Comparison of ENCODE assay signal across 14 cellular contexts in the genomic region with DNA sequence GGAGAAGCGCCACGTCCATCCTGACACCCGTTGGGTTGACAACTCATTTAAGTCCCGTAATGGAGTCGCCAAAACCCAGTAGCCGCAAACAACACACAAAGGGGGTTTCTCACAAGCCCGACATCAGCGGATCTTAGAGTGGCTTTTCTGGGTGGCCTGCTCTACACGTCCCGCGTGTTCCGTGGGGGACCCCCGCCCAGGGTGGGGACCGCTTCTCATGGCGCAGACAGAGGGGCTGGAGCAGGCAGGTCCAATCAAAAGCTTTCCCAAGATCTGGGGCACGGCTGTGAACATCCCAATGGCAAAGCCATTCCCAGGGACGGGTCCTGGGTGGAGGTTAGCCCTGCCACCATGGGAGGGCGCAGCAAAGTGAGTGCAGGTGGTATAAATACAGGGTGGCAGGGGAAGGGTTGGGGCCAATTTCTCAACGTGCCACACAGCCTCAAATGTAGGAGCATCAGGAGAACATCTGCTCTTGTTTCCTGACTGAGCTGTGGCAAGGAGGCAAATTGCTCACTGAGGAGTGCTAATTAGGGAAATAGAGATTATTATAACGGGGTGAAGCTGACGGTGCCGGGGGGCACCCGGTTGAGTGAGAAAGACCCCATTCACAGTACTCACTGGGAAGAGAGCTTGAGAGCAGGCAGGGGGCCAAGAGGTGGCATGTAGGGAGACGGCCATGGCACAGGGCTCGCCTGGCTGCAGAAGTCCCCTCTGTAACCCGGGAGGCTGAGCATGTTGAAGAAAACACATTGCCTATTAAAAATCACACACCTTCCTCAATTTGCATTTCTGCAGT.
DNase-seq lines count a peak whose midpoint lies in the region; ATAC-seq and TF ChIP-seq lines count a peak whose summit lies in the region.
"Had no signal": no experiment of that assay in that cellular context is flagged by ENCODE, and none has a peak within 500 bp of the region (broad histone marks: within the 10 kb centered on the region; RNA-seq: fewer than 3 reads in every experiment).

No MANE protein-coding gene starts in this region.

- H3K9me3 ChIP-seq in esophagus muscularis mucosa = no peaks in the 10 kb centered on the region
- H3K9me3 ChIP-seq in neuronal stem cell (replicated peaks in 1 of 2; ENCODE audit: control insufficient read depth in 2 of 2, insufficient read depth in 1 of 2, low read depth in 1 of 2, low read length in 2 of 2) = peaks cover 0 to 1% of the 10 kb centered on the region in 2 donors
- H3K9me3 ChIP-seq in lower lobe of right lung = no peaks in the 10 kb centered on the region

- no peak for TF ChIP-seq EP300 in esophagus muscularis mucosa (IDR thresholded peaks at IDR 0.05)

- H3K27ac ChIP-seq in esophagus muscularis mucosa (replicated peaks in 1 of 4) (no peak overlapping the region), neuronal stem cell (replicated peaks; ENCODE audit: low read length) (no peak overlapping the region), lower lobe of right lung (no peak overlapping the region)
- H3K27ac ChIP-seq: GM23248 had no signal

- 82% methylated on average over 22 of the region's 26 CpGs for WGBS in esophagus muscularis mucosa
- no CpG with 5 or more reads among the region's 26 CpGs for WGBS in neuronal stem cell (ENCODE audit: extremely low coverage in 2 of 2, insufficient read length in 2 of 2, insufficient replicate concordance in 1 of 2), 2 donors

- no peak overlapping the region for H4K8ac ChIP-seq in neuronal stem cell (ENCODE audit: low read depth, low read length)

- H3K4me1 ChIP-seq in esophagus muscularis mucosa = no peaks in the 10 kb centered on the region
- peaks cover 0 to 11% of the 10 kb centered on the region in 2 donors for H3K4me1 ChIP-seq in neuronal stem cell (ENCODE audit: control insufficient read depth in 2 of 2, insufficient read depth in 1 of 2, low read depth in 1 of 2, low read length in 2 of 2)
- no peaks in the 10 kb centered on the region for H3K4me1 ChIP-seq in lower lobe of right lung

- no peaks in the 10 kb centered on the region for H3K79me1 ChIP-seq in neuronal stem cell (ENCODE audit: low read depth, low read length)

- peak overlapping the region; percentile 58 for H3K18ac ChIP-seq in neuronal stem cell (ENCODE audit: low read length)

- H2BK120ac ChIP-seq in neuronal stem cell (ENCODE audit: low read depth, low read length) = no peak overlapping the region

- no peak overlapping the region for H3K9ac ChIP-seq in neuronal stem cell (ENCODE audit: low read depth, low read length, poor library complexity)
- H3K9ac ChIP-seq: GM23248 had no signal

- no peak overlapping the region for H2AK5ac ChIP-seq in neuronal stem cell (ENCODE audit: low read depth, low read length)

- no peak overlapping the region for H3K23ac ChIP-seq in neuronal stem cell (ENCODE audit: low read depth, low read length, poor library complexity)

- no peaks in the 10 kb centered on the region for H3K4me1 Mint-ChIP-seq in activated T-helper 1 cell treated with anti-CD3 and anti-CD28 coated beads, Interleukin-12 subunit alpha, Interleukin-12 subunit beta, Interleukin-2, Interleukin-4 antibody, amounts not matched to agents 30 ng/mL and 10 ng/mL and 1 ng/mL, durations not matched to agents 14 hours and 24 hours and 36 hours (ENCODE audit: low read depth)
- H3K4me1 Mint-ChIP-seq: B cell had no signal

- TF ChIP-seq CTCF in esophagus muscularis mucosa (IDR thresholded peaks at IDR 0.05) (no peak), lower lobe of right lung (IDR thresholded peaks at IDR 0.05) (no peak)

- H3K27ac Mint-ChIP-seq in activated T-helper 1 cell treated with anti-CD3 and anti-CD28 coated beads, Interleukin-12 subunit alpha, Interleukin-12 subunit beta, Interleukin-2, Interleukin-4 antibody, amounts not matched to agents 30 ng/mL and 10 ng/mL and 1 ng/mL, durations not matched to agents 14 hours and 24 hours and 36 hours = no peak overlapping the region
- H3K27ac Mint-ChIP-seq: B cell; CD4-positive, alpha-beta T cell had no signal

- no peak overlapping the region for H3K4me2 ChIP-seq in neuronal stem cell (ENCODE audit: insufficient read depth, low read length, poor library complexity, severe bottlenecking)

- H2AFZ ChIP-seq in neuronal stem cell (ENCODE audit: low read length) = no peak overlapping the region
- H2AFZ ChIP-seq: GM23248 had no signal

- peak overlapping the region; percentile 64 for H3K14ac ChIP-seq in neuronal stem cell (ENCODE audit: low read length)

- DNase-seq in activated effector memory CD4-positive, alpha-beta T cell treated with anti-CD3 and anti-CD28 coated beads, Interleukin-2, amount 50 U/mL, for 16 hours = peak; percentile 17
- no peak for DNase-seq in activated effector memory CD4-positive, alpha-beta T cell treated with Interleukin-2 at 50 U/mL for 16 hours
- DNase-seq in esophagus muscularis mucosa (ENCODE audit: extremely low spot score) (peak; percentile 77), neuronal stem cell (ENCODE audit: low spot score) (no peak), lower lobe of right lung (no peak)
- DNase-seq in activated T-helper 1 cell treated with anti-CD3 and anti-CD28 coated beads, Interleukin-12 subunit alpha, Interleukin-12 subunit beta, Interleukin-2, Interleukin-4 antibody, amounts not matched to agents 30 ng/mL and 10 ng/mL and 1 ng/mL, durations not matched to agents 14 hours and 24 hours and 36 hours (ENCODE audit: low spot score) = no peak
- DNase-seq: C1 segment of cervical spinal cord; Calu3; CD4-positive, alpha-beta T cell; DMS79; GM23248 had no signal

- ATAC-seq in HG03439 (IDR thresholded peaks at IDR 0.05; ENCODE audit: unreplicated experiment) (no peak), lower lobe of right lung (no peak)
- ATAC-seq: GM12878 had no signal

- H3K4me3 Mint-ChIP-seq in activated T-helper 1 cell treated with anti-CD3 and anti-CD28 coated beads, Interleukin-12 subunit alpha, Interleukin-12 subunit beta, Interleukin-2, Interleukin-4 antibody, amounts not matched to agents 30 ng/mL and 10 ng/mL and 1 ng/mL, durations not matched to agents 14 hours and 24 hours and 36 hours = no peak overlapping the region
- H3K4me3 Mint-ChIP-seq: B cell; CD4-positive, alpha-beta T cell had no signal

- no peaks in the 10 kb centered on the region for H3K27me3 Mint-ChIP-seq in activated T-helper 1 cell treated with anti-CD3 and anti-CD28 coated beads, Interleukin-12 subunit alpha, Interleukin-12 subunit beta, Interleukin-2, Interleukin-4 antibody, amounts not matched to agents 30 ng/mL and 10 ng/mL and 1 ng/mL, durations not matched to agents 14 hours and 24 hours and 36 hours (ENCODE audit: insufficient read depth)

- H2BK15ac ChIP-seq in neuronal stem cell (ENCODE audit: low read length) = peak overlapping the region; percentile 41

- H3K36me3 Mint-ChIP-seq in activated T-helper 1 cell treated with anti-CD3 and anti-CD28 coated beads, Interleukin-12 subunit alpha, Interleukin-12 subunit beta, Interleukin-2, Interleukin-4 antibody, amounts not matched to agents 30 ng/mL and 10 ng/mL and 1 ng/mL, durations not matched to agents 14 hours and 24 hours and 36 hours (ENCODE audit: low read depth) = no peaks in the 10 kb centered on the region

- peaks cover 0 to 45% (median 4%) of the 10 kb centered on the region in 4 donors for H3K27me3 ChIP-seq in esophagus muscularis mucosa
- no peaks in the 10 kb centered on the region for H3K27me3 ChIP-seq in neuronal stem cell (ENCODE audit: control insufficient read depth in 3 of 3, insufficient read depth in 3 of 3, low read depth in 1 of 3, low read length in 3 of 3)
- H3K27me3 ChIP-seq in lower lobe of right lung (ENCODE audit: low read depth) = peaks cover 9% of the 10 kb centered on the region

- no peaks in the 10 kb centered on the region for H3K9me3 Mint-ChIP-seq in activated T-helper 1 cell treated with anti-CD3 and anti-CD28 coated beads, Interleukin-12 subunit alpha, Interleukin-12 subunit beta, Interleukin-2, Interleukin-4 antibody, amounts not matched to agents 30 ng/mL and 10 ng/mL and 1 ng/mL, durations not matched to agents 14 hours and 24 hours and 36 hours

- TF ChIP-seq POLR2A in esophagus muscularis mucosa (IDR thresholded peaks at IDR 0.05; ENCODE audit: low read depth) = no peak

- intact Hi-C loops in esophagus muscularis mucosa (cut with DNase I) (no loop called here), lower lobe of right lung (cut with DNase I) (no loop called here)
- intact Hi-C loops in activated T-helper 1 cell treated with anti-CD3 and anti-CD28 coated beads, Interleukin-12 subunit alpha, Interleukin-12 subunit beta, Interleukin-2, Interleukin-4 antibody, amounts not matched to agents 30 ng/mL and 10 ng/mL and 1 ng/mL, durations not matched to agents 14 hours and 24 hours and 36 hours (cut with micrococcal nuclease) = no loop called here

- peak overlapping the region; percentile 55 for H2BK5ac ChIP-seq in neuronal stem cell (ENCODE audit: low read length)

- no peak overlapping the region for H3K4ac ChIP-seq in neuronal stem cell (ENCODE audit: low read length)

- no peak overlapping the region for H2BK12ac ChIP-seq in neuronal stem cell (ENCODE audit: low read length)

- H4K91ac ChIP-seq in neuronal stem cell (ENCODE audit: low read depth, low read length, poor library complexity) = no peak overlapping the region

- H3K36me3 ChIP-seq in esophagus muscularis mucosa = no peaks in the 10 kb centered on the region
- H3K36me3 ChIP-seq in neuronal stem cell (replicated peaks in 1 of 2; ENCODE audit: control insufficient read depth in 2 of 2, insufficient read depth in 2 of 2, low read length in 2 of 2) = no peaks in the 10 kb centered on the region
- no peaks in the 10 kb centered on the region for H3K36me3 ChIP-seq in lower lobe of right lung

- H3K4me3 ChIP-seq in esophagus muscularis mucosa (no peak overlapping the region), neuronal stem cell (ENCODE audit: low read length in 2 of 2) (no peak overlapping the region), lower lobe of right lung (no peak overlapping the region)
- H3K4me3 ChIP-seq: GM12878, GM23248 had no signal

Comparison
In these comparisons a context has a peak if more than half of its experiments do, and no peak if none do; other contexts are left out.
1. DNase-seq: peak in activated effector memory CD4-positive, alpha-beta T cell treated with anti-CD3 and anti-CD28 coated beads, Interleukin-2, amount 50 U/mL, for 16 hours (single experiment) and esophagus muscularis mucosa (single experiment); none in activated effector memory CD4-positive, alpha-beta T cell treated with Interleukin-2 at 50 U/mL for 16 hours (single experiment), neuronal stem cell (single experiment), lower lobe of right lung (single experiment) and activated T-helper 1 cell treated with anti-CD3 and anti-CD28 coated beads, Interleukin-12 subunit alpha, Interleukin-12 subunit beta, Interleukin-2, Interleukin-4 antibody, amounts not matched to agents 30 ng/mL and 10 ng/mL and 1 ng/mL, durations not matched to agents 14 hours and 24 hours and 36 hours (single experiment).